Comparison of ENCODE assay signal across 1 cellular context in the genomic region with DNA sequence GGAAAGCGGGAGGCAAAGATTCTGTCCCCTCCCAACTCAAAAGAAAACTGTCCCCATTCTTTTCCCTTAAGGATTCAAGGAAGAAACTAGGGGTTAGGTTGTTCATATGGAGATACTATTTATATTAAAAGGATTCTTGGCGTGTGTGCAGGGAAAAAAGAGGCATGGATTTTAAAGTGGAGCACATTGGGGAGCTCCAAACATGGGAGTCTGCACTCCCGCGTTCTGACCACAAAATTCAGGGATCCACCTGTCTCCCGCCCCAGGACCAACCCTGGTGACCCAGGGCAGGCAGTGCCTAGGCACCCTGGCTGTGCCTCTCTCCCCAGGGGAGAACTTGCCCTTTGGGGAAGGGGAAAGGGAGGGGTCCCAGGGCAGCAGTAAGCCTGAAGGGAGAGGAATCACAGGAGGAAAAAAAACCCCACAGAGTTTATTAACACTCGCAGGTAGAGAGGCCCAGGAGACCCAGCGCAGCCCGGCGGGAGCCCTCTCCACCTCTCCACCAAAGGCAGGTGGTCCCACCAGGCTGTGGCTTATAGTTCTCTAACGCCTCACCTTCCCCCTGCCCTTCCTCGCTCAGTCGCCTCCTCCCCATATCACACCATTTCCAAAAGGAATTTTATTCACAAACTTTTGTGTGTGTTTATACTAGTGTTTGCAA.
TF ChIP-seq lines count a peak whose summit lies in the region.

No MANE protein-coding gene starts in this region.

TF ChIP-seq in K562, 482 proteins besides CTCF, POLR2A, EP300 and RAD21 (continued from another document):
- TF ChIP-seq, protein P1, sequence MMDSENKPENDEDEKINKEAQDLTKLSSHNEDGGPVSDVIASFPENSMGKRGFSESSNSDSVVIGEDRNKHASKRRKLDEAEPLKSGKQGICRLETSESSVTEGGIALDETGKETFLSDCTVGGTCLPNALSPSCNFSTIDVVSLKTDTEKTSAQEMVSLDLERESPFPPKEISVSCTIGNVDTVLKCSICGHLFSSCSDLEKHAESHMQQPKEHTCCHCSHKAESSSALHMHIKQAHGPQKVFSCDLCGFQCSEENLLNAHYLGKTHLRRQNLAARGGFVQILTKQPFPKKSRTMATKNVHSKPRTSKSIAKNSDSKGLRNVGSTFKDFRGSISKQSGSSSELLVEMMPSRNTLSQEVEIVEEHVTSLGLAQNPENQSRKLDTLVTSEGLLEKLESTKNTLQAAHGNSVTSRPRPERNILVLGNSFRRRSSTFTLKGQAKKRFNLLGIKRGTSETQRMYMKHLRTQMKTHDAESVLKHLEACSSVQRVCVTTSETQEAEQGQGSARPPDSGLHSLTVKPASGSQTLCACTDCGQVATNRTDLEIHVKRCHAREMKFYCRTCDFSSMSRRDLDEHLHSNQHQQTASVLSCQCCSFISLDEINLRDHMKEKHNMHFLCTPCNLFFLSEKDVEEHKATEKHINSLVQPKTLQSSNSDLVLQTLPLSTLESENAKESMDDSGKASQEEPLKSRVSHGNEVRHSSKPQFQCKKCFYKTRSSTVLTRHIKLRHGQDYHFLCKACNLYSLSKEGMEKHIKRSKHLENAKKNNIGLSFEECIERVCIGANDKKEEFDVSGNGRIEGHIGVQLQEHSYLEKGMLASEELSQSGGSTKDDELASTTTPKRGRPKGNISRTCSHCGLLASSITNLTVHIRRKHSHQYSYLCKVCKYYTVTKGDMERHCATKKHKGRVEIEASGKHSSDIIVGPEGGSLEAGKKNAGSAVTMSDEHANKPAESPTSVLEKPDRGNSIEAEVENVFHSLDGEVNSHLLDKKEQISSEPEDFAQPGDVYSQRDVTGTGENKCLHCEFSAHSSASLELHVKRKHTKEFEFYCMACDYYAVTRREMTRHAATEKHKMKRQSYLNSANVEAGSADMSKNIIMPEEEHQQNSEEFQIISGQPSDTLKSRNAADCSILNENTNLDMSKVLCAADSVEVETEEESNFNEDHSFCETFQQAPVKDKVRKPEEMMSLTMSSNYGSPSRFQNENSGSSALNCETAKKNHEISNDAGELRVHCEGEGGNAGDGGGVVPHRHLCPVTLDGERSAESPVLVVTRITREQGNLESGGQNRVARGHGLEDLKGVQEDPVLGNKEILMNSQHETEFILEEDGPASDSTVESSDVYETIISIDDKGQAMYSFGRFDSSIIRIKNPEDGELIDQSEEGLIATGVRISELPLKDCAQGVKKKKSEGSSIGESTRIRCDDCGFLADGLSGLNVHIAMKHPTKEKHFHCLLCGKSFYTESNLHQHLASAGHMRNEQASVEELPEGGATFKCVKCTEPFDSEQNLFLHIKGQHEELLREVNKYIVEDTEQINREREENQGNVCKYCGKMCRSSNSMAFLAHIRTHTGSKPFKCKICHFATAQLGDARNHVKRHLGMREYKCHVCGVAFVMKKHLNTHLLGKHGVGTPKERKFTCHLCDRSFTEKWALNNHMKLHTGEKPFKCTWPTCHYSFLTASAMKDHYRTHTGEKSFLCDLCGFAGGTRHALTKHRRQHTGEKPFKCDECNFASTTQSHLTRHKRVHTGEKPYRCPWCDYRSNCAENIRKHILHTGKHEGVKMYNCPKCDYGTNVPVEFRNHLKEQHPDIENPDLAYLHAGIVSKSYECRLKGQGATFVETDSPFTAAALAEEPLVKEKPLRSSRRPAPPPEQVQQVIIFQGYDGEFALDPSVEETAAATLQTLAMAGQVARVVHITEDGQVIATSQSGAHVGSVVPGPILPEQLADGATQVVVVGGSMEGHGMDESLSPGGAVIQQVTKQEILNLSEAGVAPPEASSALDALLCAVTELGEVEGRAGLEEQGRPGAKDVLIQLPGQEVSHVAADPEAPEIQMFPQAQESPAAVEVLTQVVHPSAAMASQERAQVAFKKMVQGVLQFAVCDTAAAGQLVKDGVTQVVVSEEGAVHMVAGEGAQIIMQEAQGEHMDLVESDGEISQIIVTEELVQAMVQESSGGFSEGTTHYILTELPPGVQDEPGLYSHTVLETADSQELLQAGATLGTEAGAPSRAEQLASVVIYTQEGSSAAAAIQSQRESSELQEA (IDR thresholded peaks at IDR 0.05; ENCODE audit: low read depth) = no peak
- TF ChIP-seq SMAD2 (IDR thresholded peaks at IDR 0.05; ENCODE audit: low read depth, low read length) (no peak), RBM14 (IDR thresholded peaks at IDR 0.05; ENCODE audit: borderline replicate concordance, insufficient read depth, low read depth, low read length) (no peak), CTBP1 (IDR thresholded peaks at IDR 0.05; ENCODE audit: borderline replicate concordance) (no peak), ZNF146 (CRISPR knock-in tag; IDR thresholded peaks at IDR 0.05; ENCODE audit: unreplicated experiment) (no peak), PHB (CRISPR knock-in tag; IDR thresholded peaks at IDR 0.05) (no peak), ZBTB8A (IDR thresholded peaks at IDR 0.05; ENCODE audit: partially characterized antibody) (no peak), ZNF316 (IDR thresholded peaks at IDR 0.05) (no peak), BRD4 (IDR thresholded peaks at IDR 0.05) (no peak), ZNF589 (CRISPR knock-in tag; IDR thresholded peaks at IDR 0.05; ENCODE audit: low read depth) (no peak), SAFB (IDR thresholded peaks at IDR 0.05; ENCODE audit: borderline replicate concordance, low read depth, low read length) (no peak)
- TF ChIP-seq, protein P2, sequence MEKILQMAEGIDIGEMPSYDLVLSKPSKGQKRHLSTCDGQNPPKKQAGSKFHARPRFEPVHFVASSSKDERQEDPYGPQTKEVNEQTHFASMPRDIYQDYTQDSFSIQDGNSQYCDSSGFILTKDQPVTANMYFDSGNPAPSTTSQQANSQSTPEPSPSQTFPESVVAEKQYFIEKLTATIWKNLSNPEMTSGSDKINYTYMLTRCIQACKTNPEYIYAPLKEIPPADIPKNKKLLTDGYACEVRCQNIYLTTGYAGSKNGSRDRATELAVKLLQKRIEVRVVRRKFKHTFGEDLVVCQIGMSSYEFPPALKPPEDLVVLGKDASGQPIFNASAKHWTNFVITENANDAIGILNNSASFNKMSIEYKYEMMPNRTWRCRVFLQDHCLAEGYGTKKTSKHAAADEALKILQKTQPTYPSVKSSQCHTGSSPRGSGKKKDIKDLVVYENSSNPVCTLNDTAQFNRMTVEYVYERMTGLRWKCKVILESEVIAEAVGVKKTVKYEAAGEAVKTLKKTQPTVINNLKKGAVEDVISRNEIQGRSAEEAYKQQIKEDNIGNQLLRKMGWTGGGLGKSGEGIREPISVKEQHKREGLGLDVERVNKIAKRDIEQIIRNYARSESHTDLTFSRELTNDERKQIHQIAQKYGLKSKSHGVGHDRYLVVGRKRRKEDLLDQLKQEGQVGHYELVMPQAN (IDR thresholded peaks at IDR 0.05; ENCODE audit: borderline replicate concordance) = no peak
- TF ChIP-seq, protein P3, sequence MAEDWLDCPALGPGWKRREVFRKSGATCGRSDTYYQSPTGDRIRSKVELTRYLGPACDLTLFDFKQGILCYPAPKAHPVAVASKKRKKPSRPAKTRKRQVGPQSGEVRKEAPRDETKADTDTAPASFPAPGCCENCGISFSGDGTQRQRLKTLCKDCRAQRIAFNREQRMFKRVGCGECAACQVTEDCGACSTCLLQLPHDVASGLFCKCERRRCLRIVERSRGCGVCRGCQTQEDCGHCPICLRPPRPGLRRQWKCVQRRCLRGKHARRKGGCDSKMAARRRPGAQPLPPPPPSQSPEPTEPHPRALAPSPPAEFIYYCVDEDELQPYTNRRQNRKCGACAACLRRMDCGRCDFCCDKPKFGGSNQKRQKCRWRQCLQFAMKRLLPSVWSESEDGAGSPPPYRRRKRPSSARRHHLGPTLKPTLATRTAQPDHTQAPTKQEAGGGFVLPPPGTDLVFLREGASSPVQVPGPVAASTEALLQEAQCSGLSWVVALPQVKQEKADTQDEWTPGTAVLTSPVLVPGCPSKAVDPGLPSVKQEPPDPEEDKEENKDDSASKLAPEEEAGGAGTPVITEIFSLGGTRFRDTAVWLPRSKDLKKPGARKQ (CRISPR knock-in tag; IDR thresholded peaks at IDR 0.05) = no peak
